In the genomic region with DNA sequence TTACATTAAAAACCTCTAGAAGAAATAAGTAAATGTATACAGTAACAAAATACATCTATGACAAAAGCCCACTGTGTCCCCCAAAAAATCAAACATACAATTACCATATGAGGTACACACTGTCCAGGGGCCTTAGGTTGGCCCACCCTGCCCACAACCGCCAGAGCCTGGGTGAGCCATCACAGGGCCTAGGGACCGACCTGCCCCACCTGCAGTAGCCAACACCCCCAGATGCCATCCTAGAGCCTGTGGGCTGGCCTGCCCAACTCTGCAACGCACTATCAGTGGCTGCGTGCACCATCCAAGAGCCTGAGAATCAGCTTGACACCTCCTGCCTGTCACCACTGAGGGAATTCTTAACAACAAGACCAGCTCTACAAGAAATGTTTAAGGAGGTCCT, we compare ENCODE assay signal across 18 cellular contexts. TPM values are rescaled to one million over a fixed set of nuclear protein-coding genes. Genes with fewer than 3 reads are reported as not detected.
DNase-seq lines count a peak whose midpoint lies in the region; ATAC-seq and TF ChIP-seq lines count a peak whose summit lies in the region.
"Had no signal": no experiment of that assay in that cellular context is flagged by ENCODE, and none has a peak within 500 bp of the region (broad histone marks: within the 10 kb centered on the region; RNA-seq: fewer than 3 reads in every experiment).

No MANE protein-coding gene starts in this region.

- H3K27me3 Mint-ChIP-seq in WTC11 (ENCODE audit: low read depth), result no peaks in the 10 kb centered on the region
- H3K27me3 Mint-ChIP-seq in endodermal cell (ENCODE audit: insufficient read depth), result no peaks in the 10 kb centered on the region
- no peaks in the 10 kb centered on the region for H3K27me3 Mint-ChIP-seq in natural killer cell (ENCODE audit: low read depth in 2 of 2)
- H3K27me3 Mint-ChIP-seq: B cell; CD4-positive, CD25-positive, alpha-beta regulatory T cell had no signal

- H3K36me3 Mint-ChIP-seq in WTC11 (no peaks in the 10 kb centered on the region), endodermal cell (ENCODE audit: low read depth) (peaks cover 21% of the 10 kb centered on the region), natural killer cell (peaks cover 11% of the 10 kb centered on the region)

- no peaks in the 10 kb centered on the region for H3K27me3 ChIP-seq in right cardiac atrium (ENCODE audit: control insufficient read depth, insufficient read depth)
- no peaks in the 10 kb centered on the region for H3K27me3 ChIP-seq in endodermal cell (ENCODE audit: control insufficient read depth, insufficient read depth, low read length, poor library complexity, severe bottlenecking)
- H3K27me3 ChIP-seq: BLaER1 had no signal

- H3K9ac ChIP-seq in endodermal cell (ENCODE audit: extremely low read depth, low read length, poor library complexity, severe bottlenecking), result no peak overlapping the region
- H3K9ac ChIP-seq: BLaER1 had no signal

- no peak for DNase-seq in Right ventricle myocardium superior
- DNase-seq in right cardiac atrium, result no peak
- DNase-seq in WTC11 (ENCODE audit: low spot score), result no peak
- no peak for DNase-seq in endodermal cell
- DNase-seq in natural killer cell, result no peak
- DNase-seq in activated naive CD4-positive, alpha-beta T cell (lab: John Stamatoyannopoulos, UW), result no peak
- DNase-seq: Caco-2; CD4-positive, CD25-positive, alpha-beta regulatory T cell; CD8-positive, alpha-beta T cell; DMS153; DND-41 had no signal

- H3K9me3 ChIP-seq in right cardiac atrium (ENCODE audit: control insufficient read depth, low read length) (no peaks in the 10 kb centered on the region), endodermal cell (ENCODE audit: control insufficient read depth, low read length) (peaks cover 52% of the 10 kb centered on the region)

- H3K27ac ChIP-seq in right cardiac atrium (ENCODE audit: low read length) (no peak overlapping the region), endodermal cell (ENCODE audit: low read depth, low read length) (no peak overlapping the region)
- H3K27ac ChIP-seq: 22Rv1, BLaER1, C4-2B had no signal

- no peak overlapping the region for H3K4me3 ChIP-seq in right cardiac atrium (ENCODE audit: low read length)
- H3K4me3 ChIP-seq in endodermal cell (ENCODE audit: low read length), result no peak overlapping the region
- H3K4me3 ChIP-seq: BLaER1, GM23338 had no signal

- no peak overlapping the region for H3K4me3 Mint-ChIP-seq in WTC11
- H3K4me3 Mint-ChIP-seq in endodermal cell, result no peak overlapping the region
- no peak overlapping the region for H3K4me3 Mint-ChIP-seq in natural killer cell
- H3K4me3 Mint-ChIP-seq: B cell; CD4-positive, CD25-positive, alpha-beta regulatory T cell; CD8-positive, alpha-beta T cell; GM23338 had no signal

- ATAC-seq in Right ventricle myocardium superior (ENCODE audit: poor library complexity) (peak; percentile 48), right cardiac atrium (no peak), WTC11 (no peak), natural killer cell (no peak), HG03135 (IDR thresholded peaks at IDR 0.05; ENCODE audit: unreplicated experiment) (no peak)
- ATAC-seq: CD8-positive, alpha-beta T cell; GM23338; HCT116 had no signal

- POLR2A ChIA-PET in WTC11 (lab: Charles Lee), result no interaction called here

- no peaks in the 10 kb centered on the region for H3K4me1 Mint-ChIP-seq in WTC11
- no peaks in the 10 kb centered on the region for H3K4me1 Mint-ChIP-seq in endodermal cell
- peaks cover 39 to 52% of the 10 kb centered on the region in 2 donors for H3K4me1 Mint-ChIP-seq in natural killer cell

- H3K9me3 Mint-ChIP-seq in WTC11, result no peaks in the 10 kb centered on the region
- peaks cover 28% of the 10 kb centered on the region for H3K9me3 Mint-ChIP-seq in endodermal cell
- H3K9me3 Mint-ChIP-seq in natural killer cell, result peaks cover 0 to 2% of the 10 kb centered on the region in 2 donors
- H3K9me3 Mint-ChIP-seq: GM23338 had no signal

- 78% methylated on average over 4 of the region's 4 CpGs for WGBS in right cardiac atrium
- WGBS in endodermal cell (ENCODE audit: insufficient coverage in 1 of 2, insufficient read length in 1 of 2), 2 experiments, result 90 to 98% methylated on average over 2 to 4 of the region's 4 CpGs

- H3K4me1 ChIP-seq in right cardiac atrium (ENCODE audit: control insufficient read depth, insufficient read depth, low read length) (peaks cover 3% of the 10 kb centered on the region), endodermal cell (ENCODE audit: control insufficient read depth, insufficient read depth, low read length) (no peaks in the 10 kb centered on the region)
- H3K4me1 ChIP-seq: BLaER1, Caco-2 had no signal

- H3K27ac Mint-ChIP-seq in WTC11, result peak overlapping the region; percentile 61
- peak overlapping the region; percentile 2 for H3K27ac Mint-ChIP-seq in endodermal cell
- no peak overlapping the region for H3K27ac Mint-ChIP-seq in natural killer cell
- H3K27ac Mint-ChIP-seq: B cell; CD4-positive, CD25-positive, alpha-beta regulatory T cell; CD8-positive, alpha-beta T cell; GM23338 had no signal

- no peak for TF ChIP-seq CTCF in WTC11 (IDR thresholded peaks at IDR 0.05)
- no peak for TF ChIP-seq CTCF in endodermal cell (conservative IDR thresholded peaks at IDR 0.05)
- no peak for TF ChIP-seq CTCF in natural killer cell (IDR thresholded peaks at IDR 0.05)

- intact Hi-C loops in Right ventricle myocardium superior (cut with DNase I), result no loop called here
- intact Hi-C loops in right cardiac atrium (cut with DNase I), result loop anchor here in 1 of 4 donors (10.0 kb wide), 1 partner anchor 124 kb away; no protein-coding TSS in a partner anchor
- intact Hi-C loops in natural killer cell (cut with micrococcal nuclease), result loop anchor here (10.0 kb wide), 1 partner anchor 54 kb away; a partner anchor contains a TSS

- no peaks in the 10 kb centered on the region for H3K36me3 ChIP-seq in endodermal cell (ENCODE audit: control insufficient read depth, insufficient read depth, low read length)

- CTCF ChIA-PET in WTC11 (lab: Charles Lee), result interaction anchor here (1.0 kb wide), 1 partner anchor 8 kb away, joined by 3 read pairs; no protein-coding TSS in a partner anchor

TF ChIP-seq in WTC11, 78 proteins besides CTCF, POLR2A, EP300 and RAD21 (continues in another document):
- TF ChIP-seq, protein P1, sequence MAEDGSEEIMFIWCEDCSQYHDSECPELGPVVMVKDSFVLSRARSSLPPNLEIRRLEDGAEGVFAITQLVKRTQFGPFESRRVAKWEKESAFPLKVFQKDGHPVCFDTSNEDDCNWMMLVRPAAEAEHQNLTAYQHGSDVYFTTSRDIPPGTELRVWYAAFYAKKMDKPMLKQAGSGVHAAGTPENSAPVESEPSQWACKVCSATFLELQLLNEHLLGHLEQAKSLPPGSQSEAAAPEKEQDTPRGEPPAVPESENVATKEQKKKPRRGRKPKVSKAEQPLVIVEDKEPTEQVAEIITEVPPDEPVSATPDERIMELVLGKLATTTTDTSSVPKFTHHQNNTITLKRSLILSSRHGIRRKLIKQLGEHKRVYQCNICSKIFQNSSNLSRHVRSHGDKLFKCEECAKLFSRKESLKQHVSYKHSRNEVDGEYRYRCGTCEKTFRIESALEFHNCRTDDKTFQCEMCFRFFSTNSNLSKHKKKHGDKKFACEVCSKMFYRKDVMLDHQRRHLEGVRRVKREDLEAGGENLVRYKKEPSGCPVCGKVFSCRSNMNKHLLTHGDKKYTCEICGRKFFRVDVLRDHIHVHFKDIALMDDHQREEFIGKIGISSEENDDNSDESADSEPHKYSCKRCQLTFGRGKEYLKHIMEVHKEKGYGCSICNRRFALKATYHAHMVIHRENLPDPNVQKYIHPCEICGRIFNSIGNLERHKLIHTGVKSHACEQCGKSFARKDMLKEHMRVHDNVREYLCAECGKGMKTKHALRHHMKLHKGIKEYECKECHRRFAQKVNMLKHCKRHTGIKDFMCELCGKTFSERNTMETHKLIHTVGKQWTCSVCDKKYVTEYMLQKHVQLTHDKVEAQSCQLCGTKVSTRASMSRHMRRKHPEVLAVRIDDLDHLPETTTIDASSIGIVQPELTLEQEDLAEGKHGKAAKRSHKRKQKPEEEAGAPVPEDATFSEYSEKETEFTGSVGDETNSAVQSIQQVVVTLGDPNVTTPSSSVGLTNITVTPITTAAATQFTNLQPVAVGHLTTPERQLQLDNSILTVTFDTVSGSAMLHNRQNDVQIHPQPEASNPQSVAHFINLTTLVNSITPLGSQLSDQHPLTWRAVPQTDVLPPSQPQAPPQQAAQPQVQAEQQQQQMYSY (CRISPR knock-in tag; IDR thresholded peaks at IDR 0.05), result no peak
- TF ChIP-seq NFE2L1 (CRISPR knock-in tag; IDR thresholded peaks at IDR 0.05) (no peak), EMX1 (CRISPR knock-in tag; IDR thresholded peaks at IDR 0.05) (no peak), ZNF423 (CRISPR knock-in tag; IDR thresholded peaks at IDR 0.05) (no peak), ZNF121 (CRISPR knock-in tag; IDR thresholded peaks at IDR 0.05) (no peak)
- TF ChIP-seq, protein P2, sequence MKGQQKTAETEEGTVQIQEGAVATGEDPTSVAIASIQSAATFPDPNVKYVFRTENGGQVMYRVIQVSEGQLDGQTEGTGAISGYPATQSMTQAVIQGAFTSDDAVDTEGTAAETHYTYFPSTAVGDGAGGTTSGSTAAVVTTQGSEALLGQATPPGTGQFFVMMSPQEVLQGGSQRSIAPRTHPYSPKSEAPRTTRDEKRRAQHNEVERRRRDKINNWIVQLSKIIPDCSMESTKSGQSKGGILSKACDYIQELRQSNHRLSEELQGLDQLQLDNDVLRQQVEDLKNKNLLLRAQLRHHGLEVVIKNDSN (CRISPR knock-in tag; IDR thresholded peaks at IDR 0.05), result no peak

RNA-seq across cellular contexts. Expression of a gene that starts 39.0 kb away (rescaled TPM):
- total RNA-seq in Right ventricle myocardium superior, result 88.1 TPM
- total RNA-seq in right cardiac atrium, result 10 to 100 TPM; 73.1 to 90.0 (median 82.3) TPM
- polyA plus RNA-seq in right cardiac atrium, result 52.3 TPM
- 50.4 to 53.5 TPM (median 53.5 TPM) in 3 replicates for total RNA-seq in WTC11 (2021)
- total RNA-seq in endodermal cell, result 10 to 100 TPM; 76.4 to 94.4 TPM
- 66.4 TPM for polyA plus RNA-seq in endodermal cell (2013, experiment 1 of 2)
- polyA plus RNA-seq in endodermal cell (2013, experiment 2 of 2), result 61.6 TPM
- total RNA-seq in natural killer cell, result 10 to 100 TPM; 56.8 to 59.7 (median 57.2) TPM

RNA-seq across cellular contexts. Expression of a gene that starts 49.0 kb away (rescaled TPM):
- total RNA-seq in Right ventricle myocardium superior, result 15.1 TPM
- total RNA-seq in right cardiac atrium, result 10 to 100 TPM in 3 of 4 donors, 1 to 10 TPM in 1; 9.5 to 24.9 (median 21.7) TPM
- 25.5 TPM for polyA plus RNA-seq in right cardiac atrium
- total RNA-seq in WTC11 (2021), result 0.11 to 0.14 TPM in 2 of 3 replicates, not detected in the other
- total RNA-seq in endodermal cell, result under 1 TPM; 0.66 TPM
- polyA plus RNA-seq in endodermal cell (2013, experiment 1 of 2), result 1.6 TPM
- polyA plus RNA-seq in endodermal cell (2013, experiment 2 of 2), result 1.7 TPM
- 10 to 100 TPM; 17.1 to 21.9 (median 19.0) TPM for total RNA-seq in natural killer cell
- total RNA-seq: GM23338 had no signal
- polyA plus RNA-seq: GM23338 had no signal

Comparison
In these comparisons a context has a peak if more than half of its experiments do, and no peak if none do; other contexts are left out.
1. H3K27ac Mint-ChIP-seq: peak in WTC11 (single experiment) and endodermal cell (single experiment); none in natural killer cell (0 of 2).